ENCODE assay signal across 26 cellular contexts in the genomic region with DNA sequence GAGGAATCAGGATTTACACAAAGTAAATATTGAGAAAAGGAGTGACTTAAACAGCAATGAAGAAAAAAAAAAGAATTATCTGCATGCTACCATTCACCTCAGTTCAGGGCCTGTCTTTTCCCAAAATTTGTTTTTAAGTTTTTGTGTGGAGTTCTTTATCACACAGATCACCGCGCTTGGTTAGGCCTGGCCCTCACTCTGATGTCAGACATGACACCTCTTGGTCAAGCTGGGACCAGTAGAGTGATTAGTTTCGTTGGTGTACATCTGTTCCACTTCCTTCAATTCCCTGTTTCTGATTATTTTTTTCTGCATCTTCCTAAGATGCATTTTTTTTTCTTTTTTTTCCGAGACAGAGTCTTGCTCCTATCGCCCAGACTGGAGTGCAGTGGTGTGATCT.
"Had no signal": no experiment of that assay in that cellular context is flagged by ENCODE, and none has a peak within 500 bp of the region (broad histone marks: within the 10 kb centered on the region; RNA-seq: fewer than 3 reads in every experiment).

No MANE protein-coding gene starts in this region.

- H3K4me1 ChIP-seq: psoas muscle, right lobe of liver had no signal

- ATAC-seq: natural killer cell treated with Interleukin-12 subunit alpha and Interleukin-12 subunit beta and Interleukin-15 and Interleukin-18, amount 100 ng/mL, for 72 hours; psoas muscle; right cardiac atrium; right lobe of liver; stimulated activated effector memory CD8-positive, alpha-beta T cell treated with anti-CD3 and anti-CD28 coated beads, Interleukin-12 subunit alpha, Interleukin-12 subunit beta, amount 100 ng/mL, for 72 hours had no signal

- H3K4me3 ChIP-seq: ovary, psoas muscle, right lobe of liver, sigmoid colon, stomach, thoracic aorta, thyroid gland, tibial nerve, upper lobe of left lung, vagina had no signal

- H3K27ac ChIP-seq: ovary, parathyroid adenoma, psoas muscle, right lobe of liver, sigmoid colon, stomach, thoracic aorta, thyroid gland, tibial nerve, upper lobe of left lung, vagina had no signal

- H3K9ac ChIP-seq: parathyroid adenoma had no signal

- H3K36me3 ChIP-seq: ovary, right lobe of liver, sigmoid colon, stomach, thoracic aorta, thyroid gland, tibial nerve, upper lobe of left lung, vagina had no signal

- FAIRE-seq: small intestine, urothelium cell line had no signal

- H3K27me3 ChIP-seq: ovary, right lobe of liver, sigmoid colon, stomach, thyroid gland, tibial nerve, upper lobe of left lung, vagina had no signal

- H3K9me3 ChIP-seq: ovary, psoas muscle, right lobe of liver, sigmoid colon, stomach, thoracic aorta, thyroid gland, tibial nerve, upper lobe of left lung, vagina had no signal

- H3K79me2 ChIP-seq: parathyroid adenoma had no signal

- DNase-seq: nephron progenitor cell; occipital lobe; ovary; posterior cingulate gyrus; psoas muscle; right cardiac atrium; right lobe of liver; sigmoid colon; small intestine; stimulated activated CD4-positive, alpha-beta T cell treated with anti-CD3 and anti-CD28 coated beads, Interleukin-15, amount 100 ng/mL, for 24 hours; stimulated activated CD4-positive, alpha-beta T cell treated with anti-CD3 and anti-CD28 coated beads, Interleukin-2, amount 100 ng/mL, for 24 hours; stimulated activated CD4-positive, alpha-beta T cell treated with anti-CD3 and anti-CD28 coated beads, Interleukin-2, amount 100 ng/mL, for 48 hours; stimulated activated CD4-positive, alpha-beta T cell treated with anti-CD3 and anti-CD28 coated beads, Interleukin-4, amount 100 ng/mL, for 24 hours; stimulated activated naive B cell treated with anti-CD40 and anti-IgM and Interleukin-4, amounts not matched to agents 10 μg/mL and 1 μg/mL and 100 μg/mL, for 72 hours; stimulated activated naive CD4-positive, alpha-beta T cell treated with Interleukin-2 at 50 U/mL for 16 hours; stomach; thyroid gland; trophoblast cell; upper lobe of left lung had no signal
